9 cellular contexts compared by ENCODE assay signal in the genomic region with DNA sequence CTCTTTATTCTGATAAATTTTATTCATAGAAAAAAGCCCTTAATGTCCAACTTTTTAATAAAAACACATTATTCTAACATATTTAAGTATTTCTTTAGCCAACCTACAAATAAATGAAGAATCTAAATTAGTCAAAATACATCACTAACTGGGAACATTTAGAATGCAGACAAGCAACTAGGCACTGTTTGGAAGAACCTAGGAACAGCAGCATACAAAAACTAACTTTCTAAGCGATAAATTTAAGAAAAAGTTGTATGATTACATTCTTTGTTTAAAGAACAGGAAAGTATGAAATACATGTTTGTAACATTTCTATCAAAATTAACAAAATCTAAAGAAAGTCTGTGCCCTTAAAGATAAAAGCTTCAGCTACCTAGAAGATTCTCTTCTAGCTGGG. TPM values are rescaled to one million over a fixed set of nuclear protein-coding genes. Genes with fewer than 3 reads are reported as not detected.
"Had no signal": no experiment of that assay in that cellular context is flagged by ENCODE, and none has a peak within 500 bp of the region (broad histone marks: within the 10 kb centered on the region; RNA-seq: fewer than 3 reads in every experiment).

No MANE protein-coding gene starts in this region.

- H3K9ac ChIP-seq: KMS-11 had no signal

- DNase-seq: IMR-90, KBM-7, KG1 had no signal

- H3K4me3 Mint-ChIP-seq: IgD-negative memory B cell had no signal

- H3K27ac Mint-ChIP-seq: IgD-negative memory B cell had no signal

- H3K27ac ChIP-seq: HL-60, KMS-11 had no signal

- H3K9me3 Mint-ChIP-seq: IgD-negative memory B cell had no signal

- FAIRE-seq: HepG2, HTR-8/SVneo had no signal

- H3K4me2 ChIP-seq: KMS-11 had no signal

- ATAC-seq: HepG2 had no signal

- H3K27me3 Mint-ChIP-seq: IgD-negative memory B cell had no signal

RNA-seq across cellular contexts. Expression of a gene that starts 49.4 kb away (rescaled TPM):
- total RNA-seq: HT-29, IMR-90 had no signal
